Comparison of ENCODE assay signal across 9 cellular contexts in genomic region chr1:103561612-103562395, GRCh38. TPM values are rescaled to one million over a fixed set of nuclear protein-coding genes. Genes with fewer than 3 reads are reported as not detected.
DNase-seq lines count a peak whose midpoint lies in the region; ATAC-seq and FAIRE-seq lines count a peak whose summit lies in the region.
"Had no signal": no experiment of that assay in that cellular context is flagged by ENCODE, and none has a peak within 500 bp of the region (broad histone marks: within the 10 kb centered on the region; RNA-seq: fewer than 3 reads in every experiment).

No MANE protein-coding gene starts in this region.

- ATAC-seq in GM21360 (IDR thresholded peaks at IDR 0.05; ENCODE audit: unreplicated experiment), result peak; percentile 90
- peak; percentile 87 for ATAC-seq in HG03520 (IDR thresholded peaks at IDR 0.05; ENCODE audit: unreplicated experiment)
- peak; percentile 86 for ATAC-seq in Right ventricle myocardium superior (ENCODE audit: poor library complexity)

- intact Hi-C loops in Right ventricle myocardium superior (cut with DNase I), result no loop called here

- DNase-seq in Right ventricle myocardium superior (no peak), NCI-H1930 (lab: John Stamatoyannopoulos, UW) (no peak), NCI-H1417 (lab: John Stamatoyannopoulos, UW) (no peak), iPS-NIHi7 (ENCODE audit: extremely low spot score) (no peak)
- no peak for DNase-seq in activated CD4-positive, alpha-beta T cell treated with anti-CD3 and anti-CD28 coated beads for 1 hour

- FAIRE-seq in A204.1 (lab: Jason Lieb, UNC), result peak; percentile 19

RNA-seq across cellular contexts. Expression of gene AMY2B, which starts 9.6 kb away (rescaled TPM):
- total RNA-seq in Right ventricle myocardium superior, result 19.1 TPM

RNA-seq across cellular contexts. Expression of gene RNPC3, which starts 36.3 kb away (rescaled TPM):
- total RNA-seq in Right ventricle myocardium superior, result 18.7 TPM

RNA-seq across cellular contexts. Expression of gene AMY2A, which starts 55.4 kb away (rescaled TPM):
- not detected for total RNA-seq in Right ventricle myocardium superior
- total RNA-seq: SK-MEL-5 had no signal
